ENCODE assay signal across 22 cellular contexts in genomic region chr10:4306871-4307270, GRCh38.
"Had no signal": no experiment of that assay in that cellular context is flagged by ENCODE, and none has a peak within 500 bp of the region (broad histone marks: within the 10 kb centered on the region; RNA-seq: fewer than 3 reads in every experiment).

No MANE protein-coding gene starts in this region.

- H3K27me3 ChIP-seq: ascending aorta, breast epithelium, gastrocnemius medialis, left lung, ovary had no signal

- H3K36me3 ChIP-seq: ascending aorta, breast epithelium, gastrocnemius medialis, left lung, ovary had no signal

- H3K4me3 ChIP-seq: ascending aorta, breast epithelium, gastrocnemius medialis, left lung, ovary had no signal

- H3K4me1 Mint-ChIP-seq: activated CD4-positive, alpha-beta T cell treated with anti-CD3 and anti-CD28 coated beads, Interleukin-2, amount 10 ng/mL, durations not matched to agents 7 days and 5 days; memory B cell; naive B cell; neural crest cell had no signal

- ATAC-seq: activated CD8-positive, alpha-beta T cell treated with anti-CD3 and anti-CD28 coated beads, Interleukin-2, amount 10 ng/mL, durations not matched to agents 7 days and 5 days; activated T-cell treated with anti-CD3 and anti-CD28 coated beads, Interleukin-2, amount 50 U/mL, for 4 hours; gastrocnemius medialis; left lung had no signal

- H3K27ac Mint-ChIP-seq: activated CD4-positive, alpha-beta T cell treated with anti-CD3 and anti-CD28 coated beads, Interleukin-2, amount 10 ng/mL, durations not matched to agents 7 days and 5 days; activated CD8-positive, alpha-beta T cell treated with anti-CD3 and anti-CD28 coated beads, Interleukin-2, amount 10 ng/mL, durations not matched to agents 7 days and 5 days; memory B cell; naive B cell; type B pancreatic cell had no signal

- DNase-seq: activated CD4-positive, alpha-beta T cell treated with anti-CD3 and anti-CD28 coated beads, Interleukin-2, amount 10 ng/mL, durations not matched to agents 7 days and 5 days; activated CD8-positive, alpha-beta T cell treated with anti-CD3 and anti-CD28 coated beads, Interleukin-2, amount 10 ng/mL, durations not matched to agents 7 days and 5 days; activated effector memory CD4-positive, alpha-beta T cell treated with Interleukin-2 at 50 U/mL for 16 hours; activated naive CD4-positive, alpha-beta T cell treated with anti-CD3 and anti-CD28 coated beads, Interleukin-2, amount 50 U/mL, for 16 hours; activated T-cell treated with anti-CD3 and anti-CD28 coated beads, Interleukin-2, amount 50 U/mL, for 4 hours; dermis blood vessel endothelial cell; effector memory CD4-positive, alpha-beta T cell; gastrocnemius medialis; head of caudate nucleus; left lung; naive B cell; ovary; stimulated activated CD4-positive, alpha-beta T cell treated with anti-CD3 and anti-CD28 coated beads, Interleukin-12 subunit alpha, Interleukin-12 subunit beta, amount 100 ng/mL, for 4 hours; stimulated activated CD4-positive, alpha-beta T cell treated with anti-CD3 and anti-CD28 coated beads, Interleukin-1b, Interleukin-23, amount 100 ng/mL, for 48 hours; stimulated activated CD8-positive, alpha-beta memory T cell treated with anti-CD3 and anti-CD28 coated beads, Interleukin-4, amount 100 ng/mL, for 48 hours; stimulated activated naive CD4-positive, alpha-beta T cell; T1000 had no signal

- H3K36me3 Mint-ChIP-seq: naive B cell, type B pancreatic cell had no signal

- H3K4me1 ChIP-seq: breast epithelium, gastrocnemius medialis, left lung had no signal

- H3K9me3 ChIP-seq: ascending aorta, breast epithelium, gastrocnemius medialis, left lung, ovary had no signal

- H3K4me3 Mint-ChIP-seq: activated CD4-positive, alpha-beta T cell treated with anti-CD3 and anti-CD28 coated beads, Interleukin-2, amount 10 ng/mL, durations not matched to agents 7 days and 5 days; activated CD8-positive, alpha-beta T cell treated with anti-CD3 and anti-CD28 coated beads, Interleukin-2, amount 10 ng/mL, durations not matched to agents 7 days and 5 days; activated T-cell treated with anti-CD3 and anti-CD28 coated beads, Interleukin-2, amount 50 U/mL, for 4 hours; memory B cell; naive B cell; neural crest cell; type B pancreatic cell had no signal

- H3K27ac ChIP-seq: gastrocnemius medialis, left lung, ovary had no signal

- H3K9me3 Mint-ChIP-seq: activated T-cell treated with anti-CD3 and anti-CD28 coated beads, Interleukin-2, amount 50 U/mL, for 4 hours had no signal
